In genomic region chr3:192570757-192571156, GRCh38 we compare ENCODE assay signal across 9 cellular contexts.
DNase-seq lines count a peak whose midpoint lies in the region; ATAC-seq, FAIRE-seq and TF ChIP-seq lines count a peak whose summit lies in the region.
"Had no signal": no experiment of that assay in that cellular context is flagged by ENCODE, and none has a peak within 500 bp of the region (broad histone marks: within the 10 kb centered on the region; RNA-seq: fewer than 3 reads in every experiment).

No MANE protein-coding gene starts in this region.

- no peaks in the 10 kb centered on the region for H3K79me2 ChIP-seq in astrocyte (ENCODE audit: insufficient read depth, low read length)

- DNase-seq in DMS79 treated with DMSO at 0.1 percent for 48 hours (lab: John Stamatoyannopoulos, UW) (peak; percentile 19), DMS79 (lab: John Stamatoyannopoulos, UW) (no peak), astrocyte (ENCODE audit: low read depth) (peak; percentile 2), thyroid gland (no peak), RKO (ENCODE audit: low spot score) (no peak)

- no peak for ATAC-seq in GM18511 (IDR thresholded peaks at IDR 0.05; ENCODE audit: unreplicated experiment)
- ATAC-seq in HG03045 (IDR thresholded peaks at IDR 0.05; ENCODE audit: unreplicated experiment): no peak

- H3K36me3 Mint-ChIP-seq in astrocyte (ENCODE audit: low read depth, unreplicated experiment): peaks cover 2% of the 10 kb centered on the region

- H3K9ac ChIP-seq in astrocyte (ENCODE audit: low read length): peak overlapping the region; percentile 69

- H3K9me3 Mint-ChIP-seq in astrocyte (ENCODE audit: unreplicated experiment): peaks cover 4% of the 10 kb centered on the region

- H3K4me1 ChIP-seq in astrocyte (ENCODE audit: insufficient read depth, low read length): no peaks in the 10 kb centered on the region
- H3K4me1 ChIP-seq in thyroid gland: no peaks in the 10 kb centered on the region

- H2AFZ ChIP-seq in astrocyte (ENCODE audit: low read depth, low read length): peak overlapping the region; percentile 31

- WGBS in thyroid gland, 2 donors: 29 to 43% methylated on average over 4 of the region's 4 CpGs

- no peaks in the 10 kb centered on the region for H3K4me1 Mint-ChIP-seq in astrocyte (ENCODE audit: low read depth, unreplicated experiment)

- TF ChIP-seq POLR2A in thyroid gland (IDR thresholded peaks at IDR 0.05): no peak

- intact Hi-C loops in thyroid gland (cut with DNase I): no loop called here

- H3K27me3 Mint-ChIP-seq in astrocyte (ENCODE audit: low read depth, unreplicated experiment): peaks cover 4% of the 10 kb centered on the region

- no peak for FAIRE-seq in astrocyte (lab: Jason Lieb, UNC)
- FAIRE-seq: A204.1 had no signal

- H3K4me3 Mint-ChIP-seq in astrocyte (ENCODE audit: unreplicated experiment): no peak overlapping the region

- no peaks in the 10 kb centered on the region for H4K20me1 ChIP-seq in astrocyte (ENCODE audit: insufficient read depth, low read length)

- H3K9me3 ChIP-seq in astrocyte (ENCODE audit: insufficient read depth, low read depth, low read length): no peaks in the 10 kb centered on the region
- no peaks in the 10 kb centered on the region for H3K9me3 ChIP-seq in thyroid gland

- H3K36me3 ChIP-seq in astrocyte (ENCODE audit: insufficient read depth, low read length): no peaks in the 10 kb centered on the region
- H3K36me3 ChIP-seq in thyroid gland: no peaks in the 10 kb centered on the region

- H3K27me3 ChIP-seq in astrocyte (ENCODE audit: insufficient read depth, low read length) (peaks cover 2% of the 10 kb centered on the region), layer of hippocampus (ENCODE audit: control insufficient read depth, insufficient read depth, low read length) (no peaks in the 10 kb centered on the region), thyroid gland (no peaks in the 10 kb centered on the region)

- TF ChIP-seq CTCF in astrocyte (IDR thresholded peaks at IDR 0.05; ENCODE audit: insufficient read depth, low read depth, low read length): no peak
- no peak for TF ChIP-seq CTCF in thyroid gland (IDR thresholded peaks at IDR 0.05)

- no peak overlapping the region for H3K27ac ChIP-seq in astrocyte (ENCODE audit: low read depth, low read length)
- peak overlapping the region; percentile 8 for H3K27ac ChIP-seq in layer of hippocampus (ENCODE audit: low read depth, low read length)
- no peak overlapping the region for H3K27ac ChIP-seq in thyroid gland

- H3K4me2 ChIP-seq in astrocyte (ENCODE audit: low read length): peak overlapping the region; percentile 90

- no peak overlapping the region for H3K27ac Mint-ChIP-seq in astrocyte (ENCODE audit: unreplicated experiment)

- H3K4me3 ChIP-seq in astrocyte (ENCODE audit: insufficient read depth, low read depth, low read length) (peak overlapping the region; percentile 61), thyroid gland (replicated peaks in 1 of 3) (peak overlapping the region in 2 of 3 donors; percentile 6 to 7)

Comparison
In these comparisons a context has a peak if more than half of its experiments do, and no peak if none do; other contexts are left out.
1. DNase-seq: peak in DMS79 treated with DMSO at 0.1 percent for 48 hours (single experiment) and astrocyte (single experiment); none in DMS79 (single experiment), thyroid gland (0 of 2) and RKO (single experiment).